15 cellular contexts compared by ENCODE assay signal in the genomic region with DNA sequence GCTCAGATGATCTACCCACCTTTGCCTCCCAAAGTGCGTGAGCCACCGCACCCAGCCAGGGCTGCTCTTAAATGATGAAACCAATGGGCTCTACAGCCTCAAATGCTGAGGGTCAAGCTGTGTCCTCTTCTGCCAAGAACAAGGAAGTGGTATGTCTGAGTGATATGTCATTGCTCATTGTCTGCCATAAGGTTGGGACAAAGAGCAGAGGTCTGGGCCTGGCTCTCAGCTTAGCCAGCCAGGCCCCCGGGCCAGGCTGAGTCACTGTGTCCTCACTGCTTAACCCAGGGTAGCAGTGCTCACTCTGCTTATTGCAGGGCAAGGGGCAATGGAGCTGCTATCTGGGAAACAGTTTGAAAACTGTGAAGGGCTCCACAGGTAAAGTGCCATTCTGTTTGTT. TPM values are rescaled to one million over a fixed set of nuclear protein-coding genes. Genes with fewer than 3 reads are reported as not detected.
DNase-seq lines count a peak whose midpoint lies in the region; ATAC-seq and TF ChIP-seq lines count a peak whose summit lies in the region.
"Had no signal": no experiment of that assay in that cellular context is flagged by ENCODE, and none has a peak within 500 bp of the region (broad histone marks: within the 10 kb centered on the region; RNA-seq: fewer than 3 reads in every experiment).

No MANE protein-coding gene starts in this region.

- H3K9me3 ChIP-seq in SJSA1 (replicated peaks): no peaks in the 10 kb centered on the region
- H3K9me3 ChIP-seq: ascending aorta had no signal

- no peaks in the 10 kb centered on the region for H3K27me3 ChIP-seq in SJSA1 (replicated peaks)
- H3K27me3 ChIP-seq: ascending aorta had no signal

- DNase-seq in natural killer cell treated with Interleukin-12 subunit alpha and Interleukin-12 subunit beta and Interleukin-15 and Interleukin-18, amount 100 ng/mL, for 72 hours (ENCODE audit: low spot score): peak; percentile 42
- DNase-seq in natural killer cell (no peak), SJSA1 (ENCODE audit: low read depth in 1 of 2, low spot score in 2 of 2) (peak; percentile 60 to 75), kidney tubule cell (ENCODE audit: low spot score) (peak; percentile 88)
- no peak for DNase-seq in effector CD8-positive, alpha-beta T cell (lab: John Stamatoyannopoulos, UW)
- no peak for DNase-seq in activated CD4-positive, CD25-positive, alpha-beta regulatory T cell treated with anti-CD3 and anti-CD28 coated beads, Interleukin-2, amount 50 U/mL, for 72 hours
- DNase-seq: GDM1; Karpas-422; NCI-H446; stimulated activated CD4-positive, alpha-beta T cell treated with anti-CD3 and anti-CD28 coated beads, Interleukin-15, amount 100 ng/mL, for 24 hours; T-cell had no signal

- peak overlapping the region in 1 of 2 donors; percentile 61 for H3K27ac Mint-ChIP-seq in natural killer cell treated with Interleukin-12 subunit alpha and Interleukin-12 subunit beta and Interleukin-15 and Interleukin-18, amount 100 ng/mL, for 72 hours
- H3K27ac Mint-ChIP-seq in natural killer cell: no peak overlapping the region
- H3K27ac Mint-ChIP-seq: T-cell had no signal

- intact Hi-C loops in natural killer cell (cut with micrococcal nuclease): no loop called here

- H3K36me3 Mint-ChIP-seq in natural killer cell treated with Interleukin-12 subunit alpha and Interleukin-12 subunit beta and Interleukin-15 and Interleukin-18, amount 100 ng/mL, for 72 hours: no peaks in the 10 kb centered on the region
- no peaks in the 10 kb centered on the region for H3K36me3 Mint-ChIP-seq in natural killer cell
- H3K36me3 Mint-ChIP-seq: T-cell had no signal

- H3K27ac ChIP-seq in SJSA1: peak overlapping the region; percentile 63
- H3K27ac ChIP-seq: ascending aorta had no signal

- H3K4me3 ChIP-seq in SJSA1: no peak overlapping the region
- H3K4me3 ChIP-seq: ascending aorta had no signal

- no peak for ATAC-seq in natural killer cell treated with Interleukin-12 subunit alpha and Interleukin-12 subunit beta and Interleukin-15 and Interleukin-18, amount 100 ng/mL, for 72 hours
- ATAC-seq in natural killer cell (no peak), HG02642 (IDR thresholded peaks at IDR 0.05; ENCODE audit: poor library complexity, unreplicated experiment) (no peak), GM19397 (IDR thresholded peaks at IDR 0.05; ENCODE audit: unreplicated experiment) (no peak)
- ATAC-seq: T-cell had no signal

- no peak overlapping the region for H3K4me3 Mint-ChIP-seq in natural killer cell treated with Interleukin-12 subunit alpha and Interleukin-12 subunit beta and Interleukin-15 and Interleukin-18, amount 100 ng/mL, for 72 hours
- no peak overlapping the region for H3K4me3 Mint-ChIP-seq in natural killer cell
- H3K4me3 Mint-ChIP-seq: neural crest cell, T-cell had no signal

- peaks cover 0 to 8% of the 10 kb centered on the region in 2 donors for H3K4me1 Mint-ChIP-seq in natural killer cell treated with Interleukin-12 subunit alpha and Interleukin-12 subunit beta and Interleukin-15 and Interleukin-18, amount 100 ng/mL, for 72 hours (ENCODE audit: low read depth in 2 of 2)
- no peaks in the 10 kb centered on the region for H3K4me1 Mint-ChIP-seq in natural killer cell
- H3K4me1 Mint-ChIP-seq: T-cell had no signal

- peaks cover 40% of the 10 kb centered on the region for H3K4me1 ChIP-seq in SJSA1 (replicated peaks)
- H3K4me1 ChIP-seq: ascending aorta had no signal

- no peaks in the 10 kb centered on the region for H3K9me3 Mint-ChIP-seq in natural killer cell treated with Interleukin-12 subunit alpha and Interleukin-12 subunit beta and Interleukin-15 and Interleukin-18, amount 100 ng/mL, for 72 hours
- no peaks in the 10 kb centered on the region for H3K9me3 Mint-ChIP-seq in natural killer cell
- H3K9me3 Mint-ChIP-seq: neural crest cell, T-cell had no signal

- peaks cover 6 to 39% of the 10 kb centered on the region in 2 donors for H3K27me3 Mint-ChIP-seq in natural killer cell treated with Interleukin-12 subunit alpha and Interleukin-12 subunit beta and Interleukin-15 and Interleukin-18, amount 100 ng/mL, for 72 hours
- H3K27me3 Mint-ChIP-seq in natural killer cell (ENCODE audit: low read depth in 2 of 2): peaks cover 21 to 53% of the 10 kb centered on the region in 2 donors

- TF ChIP-seq CTCF in natural killer cell (IDR thresholded peaks at IDR 0.05): no peak

- no peaks in the 10 kb centered on the region for H3K36me3 ChIP-seq in SJSA1
- H3K36me3 ChIP-seq: ascending aorta had no signal

RNA-seq across cellular contexts. Expression of a gene that starts 8.3 kb away (rescaled TPM):
- total RNA-seq in natural killer cell treated with Interleukin-12 subunit alpha and Interleukin-12 subunit beta and Interleukin-15 and Interleukin-18, amount 100 ng/mL, for 72 hours: 10 to 100 TPM; 22.9 to 25.2 TPM
- 10 to 100 TPM; 10.6 to 36.9 (median 18.5) TPM for total RNA-seq in natural killer cell
- total RNA-seq in SJSA1 (2014; rRNA removed; shearing (Covaris generic)): 44.4 and 48.2 TPM in 2 replicates

Comparison
In these comparisons a context has a peak if more than half of its experiments do, and no peak if none do; other contexts are left out.
1. DNase-seq: peak in natural killer cell treated with Interleukin-12 subunit alpha and Interleukin-12 subunit beta and Interleukin-15 and Interleukin-18, amount 100 ng/mL, for 72 hours (single experiment), SJSA1 (2 of 2) and kidney tubule cell (single experiment); none in natural killer cell (single experiment), effector CD8-positive, alpha-beta T cell (single experiment) and activated CD4-positive, CD25-positive, alpha-beta regulatory T cell treated with anti-CD3 and anti-CD28 coated beads, Interleukin-2, amount 50 U/mL, for 72 hours (single experiment).